ENCODE assay signal across 8 cellular contexts in genomic region chr19:34232566-34233481, GRCh38. TPM values are rescaled to one million over a fixed set of nuclear protein-coding genes. Genes with fewer than 3 reads are reported as not detected.
DNase-seq lines count a peak whose midpoint lies in the region; ATAC-seq and TF ChIP-seq lines count a peak whose summit lies in the region.

No MANE protein-coding gene starts in this region.

- peak overlapping the region; percentile 69 for H3K4me3 Mint-ChIP-seq in activated T-helper 17 cell treated with anti-CD3 and anti-CD28 coated beads, Interleukin-2, amount 50 U/mL, for 72 hours

- H3K27ac ChIP-seq in psoas muscle = peak overlapping the region; percentile 58

- H3K9me3 ChIP-seq in psoas muscle = no peaks in the 10 kb centered on the region

- no peak for TF ChIP-seq CTCF in psoas muscle (IDR thresholded peaks at IDR 0.05)

- intact Hi-C loops in psoas muscle (cut with DNase I) = no loop called here

- peaks cover 26% of the 10 kb centered on the region for H3K4me1 Mint-ChIP-seq in activated T-helper 17 cell treated with anti-CD3 and anti-CD28 coated beads, Interleukin-2, amount 50 U/mL, for 72 hours

- H3K27me3 ChIP-seq in psoas muscle (ENCODE audit: insufficient read depth in 3 of 3, low read length in 2 of 3) = no peaks in the 10 kb centered on the region

- no peaks in the 10 kb centered on the region for H3K27me3 Mint-ChIP-seq in activated T-helper 17 cell treated with anti-CD3 and anti-CD28 coated beads, Interleukin-2, amount 50 U/mL, for 72 hours

- peak overlapping the region; percentile 77 for H3K27ac Mint-ChIP-seq in activated T-helper 17 cell treated with anti-CD3 and anti-CD28 coated beads, Interleukin-2, amount 50 U/mL, for 72 hours

- WGBS in psoas muscle, 3 donors = 52 to 66% (median 54%) methylated on average over 11 of the region's 11 CpGs

- peak; percentile 91 for ATAC-seq in activated T-helper 17 cell treated with anti-CD3 and anti-CD28 coated beads, Interleukin-2, amount 50 U/mL, for 72 hours (replicated peaks)
- peak; percentile 50 to 62 (median 56) for ATAC-seq in psoas muscle

- peaks cover 2 to 34% of the 10 kb centered on the region in 2 donors for H3K36me3 ChIP-seq in psoas muscle (ENCODE audit: insufficient read depth in 1 of 2, low read depth in 1 of 2)

- H3K36me3 Mint-ChIP-seq in activated T-helper 17 cell treated with anti-CD3 and anti-CD28 coated beads, Interleukin-2, amount 50 U/mL, for 72 hours (ENCODE audit: low read depth) = peaks cover 27% of the 10 kb centered on the region

- H3K9me3 Mint-ChIP-seq in activated T-helper 17 cell treated with anti-CD3 and anti-CD28 coated beads, Interleukin-2, amount 50 U/mL, for 72 hours = no peaks in the 10 kb centered on the region

- no peak overlapping the region for H3K4me3 ChIP-seq in psoas muscle

- peaks cover 7% of the 10 kb centered on the region for H3K4me1 ChIP-seq in psoas muscle

- DNase-seq in SIG-M5 treated with dmso at 0.1 percent for 504 hours (lab: John Stamatoyannopoulos, UW; ENCODE audit: unreplicated experiment) (peak; percentile 9), SIG-M5 (lab: John Stamatoyannopoulos, UW) (no peak), HPDE6-E6E7 (ENCODE audit: extremely low spot score) (peak; percentile 57), glomerular visceral epithelial cell (ENCODE audit: extremely low spot score) (peak; percentile 83), psoas muscle (peak; percentile 43 to 65), cortex of kidney (lab: John Stamatoyannopoulos, UW) (no peak)
- DNase-seq in effector CD8-positive, alpha-beta T cell (lab: John Stamatoyannopoulos, UW) = no peak

RNA-seq across cellular contexts. Expression of gene GARRE1, which starts 21.5 kb away (rescaled TPM):
- total RNA-seq in activated T-helper 17 cell treated with anti-CD3 and anti-CD28 coated beads, Interleukin-2, amount 50 U/mL, for 72 hours = 10 to 100 TPM; 13.6 to 22.2 TPM
- 10 to 100 TPM; 16.4 to 22.8 (median 17.8) TPM for total RNA-seq in psoas muscle
- polyA plus RNA-seq in psoas muscle = 10 to 100 TPM in 1 of 3 donors, 1 to 10 TPM in 2; 4.8 to 13.8 (median 6.2) TPM

Comparison
In these comparisons a context has a peak if more than half of its experiments do, and no peak if none do; other contexts are left out.
1. DNase-seq: peak in SIG-M5 treated with dmso at 0.1 percent for 504 hours (single experiment), HPDE6-E6E7 (single experiment), glomerular visceral epithelial cell (single experiment) and psoas muscle (2 of 2); none in SIG-M5 (single experiment), effector CD8-positive, alpha-beta T cell (single experiment) and cortex of kidney (single experiment).